11 cellular contexts compared by ENCODE assay signal in genomic region chr22:27747396-27748256, GRCh38. TPM values are rescaled to one million over a fixed set of nuclear protein-coding genes. Genes with fewer than 3 reads are reported as not detected.
A peak's percentile ranks its signal among the peaks of the same experiment; 100 is the strongest.
DNase-seq lines count a peak whose midpoint lies in the region; ATAC-seq, FAIRE-seq and TF ChIP-seq lines count a peak whose summit lies in the region.
"Had no signal": no experiment of that assay in that cellular context is flagged by ENCODE, and none has a peak within 500 bp of the region (broad histone marks: within the 10 kb centered on the region; RNA-seq: fewer than 3 reads in every experiment).

No MANE protein-coding gene starts in this region.

- H3K4me3 ChIP-seq in astrocyte (ENCODE audit: insufficient read depth, low read depth, low read length) (no peak overlapping the region), left ventricle myocardium inferior (no peak overlapping the region), transverse colon (no peak overlapping the region), right lobe of liver (no peak overlapping the region)

- peak overlapping the region; percentile 59 for H3K27ac Mint-ChIP-seq in astrocyte (ENCODE audit: unreplicated experiment)
- H3K27ac Mint-ChIP-seq: activated B cell treated with CpG ODN at 0.5 μM for 24 hours had no signal

- H4K20me1 ChIP-seq in astrocyte (ENCODE audit: insufficient read depth, low read length), result peaks cover 56% of the 10 kb centered on the region

- no peak for FAIRE-seq in astrocyte (lab: Jason Lieb, UNC)
- FAIRE-seq: A204.1 had no signal

- H3K4me2 ChIP-seq in astrocyte (ENCODE audit: low read length), result no peak overlapping the region

- no peak for TF ChIP-seq POLR2A in transverse colon (IDR thresholded peaks at IDR 0.05)
- no peak for TF ChIP-seq POLR2A in right lobe of liver (IDR thresholded peaks at IDR 0.05)

- no peak overlapping the region for H3K9ac ChIP-seq in astrocyte (ENCODE audit: low read length)

- TF ChIP-seq EP300 in transverse colon (IDR thresholded peaks at IDR 0.05; ENCODE audit: low read depth), result no peak

- ATAC-seq in right lobe of liver, result no peak

- peaks cover 9% of the 10 kb centered on the region for H3K36me3 Mint-ChIP-seq in astrocyte (ENCODE audit: low read depth, unreplicated experiment)

- H3K27me3 ChIP-seq in astrocyte (ENCODE audit: insufficient read depth, low read length) (no peaks in the 10 kb centered on the region), left ventricle myocardium inferior (ENCODE audit: low read depth) (peaks cover 3% of the 10 kb centered on the region), transverse colon (no peaks in the 10 kb centered on the region), right lobe of liver (no peaks in the 10 kb centered on the region)

- H3K36me3 ChIP-seq in astrocyte (ENCODE audit: insufficient read depth, low read length) (peaks cover 13% of the 10 kb centered on the region), left ventricle myocardium inferior (no peaks in the 10 kb centered on the region), transverse colon (no peaks in the 10 kb centered on the region), right lobe of liver (no peaks in the 10 kb centered on the region)

- H3K4me3 Mint-ChIP-seq in astrocyte (ENCODE audit: unreplicated experiment), result no peak overlapping the region
- H3K4me3 Mint-ChIP-seq: activated B cell treated with CpG ODN at 0.5 μM for 24 hours had no signal

- TF ChIP-seq CTCF in astrocyte (IDR thresholded peaks at IDR 0.05; ENCODE audit: insufficient read depth, low read depth, low read length) (peak; percentile 31), left ventricle myocardium inferior (IDR thresholded peaks at IDR 0.05; ENCODE audit: borderline replicate concordance) (peak; percentile 21), transverse colon (IDR thresholded peaks at IDR 0.05) (no peak), right lobe of liver (IDR thresholded peaks at IDR 0.05) (no peak)

- intact Hi-C loops in left ventricle myocardium inferior (cut with micrococcal nuclease), result no loop called here
- intact Hi-C loops in transverse colon (cut with DNase I; ENCODE audit: low total_unique reads), result no loop called here
- intact Hi-C loops in right lobe of liver (cut with DNase I), result no loop called here

- H2AFZ ChIP-seq in astrocyte (ENCODE audit: low read depth, low read length), result no peak overlapping the region

- no peaks in the 10 kb centered on the region for H3K9me3 Mint-ChIP-seq in astrocyte (ENCODE audit: unreplicated experiment)
- H3K9me3 Mint-ChIP-seq: activated B cell treated with CpG ODN at 0.5 μM for 24 hours had no signal

- H3K4me1 ChIP-seq in astrocyte (ENCODE audit: insufficient read depth, low read length) (peaks cover 32% of the 10 kb centered on the region), left ventricle myocardium inferior (peaks cover 34% of the 10 kb centered on the region), transverse colon (no peaks in the 10 kb centered on the region), right lobe of liver (no peaks in the 10 kb centered on the region)

- in situ Hi-C loops in transverse colon (cut with MboI; ENCODE audit: low pct_ligation_motif_present in 1 of 4, low pct_unique_long_range_greater_than_20kb in 1 of 4, low sequenced_read_pairs in 3 of 4), result no loop called here

- H3K27ac ChIP-seq in astrocyte (ENCODE audit: low read depth, low read length) (peak overlapping the region; percentile 68), left ventricle myocardium inferior (replicated peaks) (peak overlapping the region; percentile 72), transverse colon (peak overlapping the region in 3 of 4 donors; percentile 44 to 77 (median 60)), right lobe of liver (no peak overlapping the region)
- H3K27ac ChIP-seq: epithelial cell of prostate had no signal

- H3K79me2 ChIP-seq in astrocyte (ENCODE audit: insufficient read depth, low read length), result peaks cover 18% of the 10 kb centered on the region

- peaks cover 6% of the 10 kb centered on the region for H3K27me3 Mint-ChIP-seq in astrocyte (ENCODE audit: low read depth, unreplicated experiment)
- H3K27me3 Mint-ChIP-seq: activated B cell treated with CpG ODN at 0.5 μM for 24 hours had no signal

- peaks cover 71% of the 10 kb centered on the region for H3K4me1 Mint-ChIP-seq in astrocyte (ENCODE audit: low read depth, unreplicated experiment)
- H3K4me1 Mint-ChIP-seq: activated B cell treated with CpG ODN at 0.5 μM for 24 hours had no signal

- WGBS in transverse colon (ENCODE audit: low coverage in 1 of 2), 2 donors, result 77 to 81% methylated on average over 3 to 14 of the region's 14 CpGs
- WGBS in right lobe of liver (ENCODE audit: insufficient coverage, low coverage, low lambda C conversion rate, missing lambda C conversion rate), result 45% methylated on average over 4 of the region's 14 CpGs

- H3K9me3 ChIP-seq in astrocyte (ENCODE audit: insufficient read depth, low read depth, low read length) (no peaks in the 10 kb centered on the region), left ventricle myocardium inferior (replicated peaks) (no peaks in the 10 kb centered on the region), transverse colon (no peaks in the 10 kb centered on the region), right lobe of liver (no peaks in the 10 kb centered on the region)

- peak; percentile 13 for DNase-seq in DMS 273 (lab: John Stamatoyannopoulos, UW; ENCODE audit: unreplicated experiment)
- no peak for DNase-seq in DMS 273 treated with DMSO at 0.1 percent for 48 hours (lab: John Stamatoyannopoulos, UW)
- no peak for DNase-seq in astrocyte (ENCODE audit: low read depth)
- DNase-seq in left ventricle myocardium inferior, result no peak
- DNase-seq in transverse colon, result no peak
- no peak for DNase-seq in right lobe of liver
- no peak for DNase-seq in NCI-H1436 (lab: John Stamatoyannopoulos, UW)
- DNase-seq in GM19238 (ENCODE audit: insufficient read length, low spot score), result no peak
- DNase-seq: activated B cell treated with CpG ODN at 0.5 μM for 24 hours had no signal

RNA-seq across cellular contexts. Expression of gene MN1, which starts 53.9 kb away (rescaled TPM):
- total RNA-seq in astrocyte (98.6 and 110 TPM in 2 replicates), left ventricle myocardium inferior (7.7 TPM), transverse colon (1 to 10 TPM; 1.1 to 4.2 (median 3.0) TPM), right lobe of liver (under 1 TPM; 0.10 to 0.77 (median 0.46) TPM)

Comparison
In these comparisons a context has a peak if more than half of its experiments do, and no peak if none do; other contexts are left out.
1. H3K27ac ChIP-seq: peak in astrocyte (single experiment), left ventricle myocardium inferior (single experiment) and transverse colon (3 of 4); none in right lobe of liver (0 of 3).
2. CTCF ChIP-seq: peak in astrocyte (single experiment) and left ventricle myocardium inferior (single experiment); none in transverse colon (0 of 5) and right lobe of liver (0 of 4).
3. RNA of gene MN1, which starts 53.9 kb away (total RNA-seq): 98.6 to 110 TPM in astrocyte; 7.7 TPM in left ventricle myocardium inferior (single experiment), 1.1 to 4.2 TPM in transverse colon and 0.10 to 0.77 TPM in right lobe of liver; every median in the first group is over 10 times any median in the second.